ENCODE assay signal across 11 cellular contexts in the genomic region with DNA sequence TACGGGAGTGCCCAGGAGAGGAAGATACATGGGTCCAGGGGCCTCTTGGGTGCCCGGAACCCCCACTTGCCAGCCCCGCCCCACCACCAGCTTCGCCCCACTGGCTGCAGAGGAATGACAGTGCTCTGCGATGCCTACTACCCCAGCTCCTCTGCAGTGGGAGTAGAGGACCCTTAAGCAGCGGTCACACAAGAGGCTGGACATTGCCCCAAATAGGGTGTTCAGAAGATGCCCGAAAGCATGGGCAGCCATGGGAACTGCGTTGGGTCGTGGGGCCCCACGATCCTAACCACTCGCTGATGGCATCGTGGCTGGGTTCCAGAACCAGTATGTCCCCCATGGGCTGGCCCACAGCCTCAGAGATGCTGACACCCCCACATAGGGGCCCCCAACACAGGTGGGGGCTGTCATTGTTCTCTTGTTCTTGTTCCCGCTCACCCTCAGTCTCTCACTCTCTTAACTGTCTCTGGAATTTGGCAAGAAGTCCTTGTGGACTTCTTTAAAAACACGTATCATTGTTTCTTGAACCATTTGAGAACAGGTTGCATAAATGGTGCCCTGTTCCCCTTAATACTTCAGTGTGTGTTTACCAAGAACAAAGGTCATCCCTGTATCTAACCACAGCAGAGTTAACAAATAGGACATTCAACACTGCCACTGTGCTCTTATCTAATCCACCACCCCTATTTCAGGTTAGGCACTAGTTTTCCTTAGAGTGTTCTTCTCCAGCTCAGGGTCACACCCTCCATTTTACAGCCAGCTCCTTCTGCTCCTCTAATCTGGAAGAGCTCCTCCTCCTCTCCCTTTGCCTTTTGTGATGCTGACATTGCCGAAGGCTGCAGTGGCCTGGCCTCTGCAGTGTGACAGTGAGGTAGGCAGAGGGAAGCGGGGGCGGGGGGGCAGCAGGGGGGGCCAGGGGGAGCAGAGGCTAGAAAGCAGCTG.
DNase-seq lines count a peak whose midpoint lies in the region; ATAC-seq and TF ChIP-seq lines count a peak whose summit lies in the region.
"Had no signal": no experiment of that assay in that cellular context is flagged by ENCODE, and none has a peak within 500 bp of the region (broad histone marks: within the 10 kb centered on the region; RNA-seq: fewer than 3 reads in every experiment).

No MANE protein-coding gene starts in this region.

- H2BK120ac ChIP-seq in mesenchymal stem cell (ENCODE audit: low read depth, low read length): peak overlapping the region; percentile 37

- H3K27me3 ChIP-seq in left ventricle myocardium inferior (ENCODE audit: low read depth) (no peaks in the 10 kb centered on the region), mesenchymal stem cell (ENCODE audit: control insufficient read depth in 1 of 2, insufficient read depth in 1 of 2, low read length in 2 of 2) (no peaks in the 10 kb centered on the region), vagina (no peaks in the 10 kb centered on the region)
- H3K27me3 ChIP-seq: cardiac muscle cell had no signal

- H3K36me3 Mint-ChIP-seq in activated T-helper 17 cell treated with anti-CD3 and anti-CD28 coated beads, Interleukin-2, amount 50 U/mL, for 72 hours (ENCODE audit: low read depth): peaks cover 9% of the 10 kb centered on the region

- H3K79me1 ChIP-seq in mesenchymal stem cell (replicated peaks; ENCODE audit: low read length, poor library complexity, severe bottlenecking): no peaks in the 10 kb centered on the region

- peak overlapping the region; percentile 98 for H2AK5ac ChIP-seq in mesenchymal stem cell (ENCODE audit: low read length, severe bottlenecking)

- H4K8ac ChIP-seq in mesenchymal stem cell (ENCODE audit: low read length): no peak overlapping the region

- DNase-seq in left ventricle myocardium inferior (no peak), Right ventricle myocardium superior (no peak), mesenchymal stem cell (no peak), vagina (ENCODE audit: extremely low spot score in 2 of 2) (no peak), SKM-1 treated with dmso at 0.1 percent for 144 hours (lab: John Stamatoyannopoulos, UW; ENCODE audit: unreplicated experiment) (no peak), amniotic stem cell (lab: John Stamatoyannopoulos, UW) (no peak)
- DNase-seq in activated CD4-positive, alpha-beta T cell treated with anti-CD3 and anti-CD28 coated beads for 48 hours: no peak
- DNase-seq: GOT3, psoas muscle had no signal

- H3K36me3 ChIP-seq in left ventricle myocardium inferior (no peaks in the 10 kb centered on the region), mesenchymal stem cell (ENCODE audit: control insufficient read depth in 1 of 2, insufficient read depth in 2 of 2, low read depth in 1 of 2, low read length in 2 of 2) (peaks cover 9 to 22% of the 10 kb centered on the region in 2 experiments), vagina (no peaks in the 10 kb centered on the region)
- H3K36me3 ChIP-seq: cardiac muscle cell had no signal

- H3K9me3 ChIP-seq in left ventricle myocardium inferior (replicated peaks) (no peaks in the 10 kb centered on the region), mesenchymal stem cell (ENCODE audit: control insufficient read depth, low read length) (no peaks in the 10 kb centered on the region), vagina (no peaks in the 10 kb centered on the region)
- H3K9me3 ChIP-seq: psoas muscle had no signal

- H3K4me1 ChIP-seq in left ventricle myocardium inferior (peaks cover 79% of the 10 kb centered on the region), mesenchymal stem cell (ENCODE audit: control insufficient read depth, insufficient read depth, low read depth, low read length) (peaks cover 39% of the 10 kb centered on the region), vagina (peaks cover 51% of the 10 kb centered on the region)

- H3K9me3 Mint-ChIP-seq in activated T-helper 17 cell treated with anti-CD3 and anti-CD28 coated beads, Interleukin-2, amount 50 U/mL, for 72 hours: no peaks in the 10 kb centered on the region

- no peaks in the 10 kb centered on the region for H3K27me3 Mint-ChIP-seq in activated T-helper 17 cell treated with anti-CD3 and anti-CD28 coated beads, Interleukin-2, amount 50 U/mL, for 72 hours

- H2BK12ac ChIP-seq in mesenchymal stem cell (ENCODE audit: low read length in 2 of 2): peak overlapping the region; percentile 14 to 61

- intact Hi-C loops in left ventricle myocardium inferior (cut with micrococcal nuclease): no loop called here
- intact Hi-C loops in Right ventricle myocardium superior (cut with DNase I): no loop called here
- intact Hi-C loops in vagina (cut with DNase I): no loop called here

- H2AFZ ChIP-seq in mesenchymal stem cell (ENCODE audit: low read depth, low read length): no peak overlapping the region

- TF ChIP-seq CTCF in left ventricle myocardium inferior (IDR thresholded peaks at IDR 0.05; ENCODE audit: borderline replicate concordance): no peak
- TF ChIP-seq CTCF in vagina (IDR thresholded peaks at IDR 0.05): no peak

- no peak overlapping the region for H3K23ac ChIP-seq in mesenchymal stem cell (ENCODE audit: low read length in 2 of 2)

- peak overlapping the region; percentile 95 for H2BK15ac ChIP-seq in mesenchymal stem cell (ENCODE audit: low read depth, poor library complexity, severe bottlenecking)

- peak overlapping the region; percentile 85 for H4K91ac ChIP-seq in mesenchymal stem cell (ENCODE audit: low read length)

- peak overlapping the region; percentile 16 to 59 for H3K18ac ChIP-seq in mesenchymal stem cell (ENCODE audit: low read depth in 1 of 2, low read length in 2 of 2)

- H3K9ac ChIP-seq in mesenchymal stem cell (ENCODE audit: low read length): no peak overlapping the region

- no peak for ATAC-seq in Right ventricle myocardium superior (ENCODE audit: poor library complexity)
- no peak for ATAC-seq in activated T-helper 17 cell treated with anti-CD3 and anti-CD28 coated beads, Interleukin-2, amount 50 U/mL, for 72 hours (replicated peaks)

- H3K4ac ChIP-seq in mesenchymal stem cell (ENCODE audit: low read depth in 1 of 2, low read length in 2 of 2): peak overlapping the region; percentile 49 to 60

- peaks cover 5% of the 10 kb centered on the region for H3K4me1 Mint-ChIP-seq in activated T-helper 17 cell treated with anti-CD3 and anti-CD28 coated beads, Interleukin-2, amount 50 U/mL, for 72 hours

- H3K4me3 Mint-ChIP-seq in activated T-helper 17 cell treated with anti-CD3 and anti-CD28 coated beads, Interleukin-2, amount 50 U/mL, for 72 hours: no peak overlapping the region

- no peak overlapping the region for H3K4me2 ChIP-seq in mesenchymal stem cell (ENCODE audit: low read length, poor library complexity, severe bottlenecking)

- no peak overlapping the region for H2BK5ac ChIP-seq in mesenchymal stem cell (ENCODE audit: low read depth, low read length, poor library complexity, severe bottlenecking)

- 94% methylated on average over 17 of the region's 17 CpGs for whole genome bisulfite sequencing in mesenchymal stem cell

- peak overlapping the region; percentile 21 for H3K27ac Mint-ChIP-seq in activated T-helper 17 cell treated with anti-CD3 and anti-CD28 coated beads, Interleukin-2, amount 50 U/mL, for 72 hours

- H3K27ac ChIP-seq in left ventricle myocardium inferior (replicated peaks): peak overlapping the region; percentile 42
- H3K27ac ChIP-seq in mesenchymal stem cell (ENCODE audit: low read length, poor library complexity, severe bottlenecking): no peak overlapping the region
- peak overlapping the region; percentile 69 for H3K27ac ChIP-seq in vagina
- H3K27ac ChIP-seq: cardiac muscle cell, psoas muscle had no signal

- peak overlapping the region in 1 of 2 experiments; percentile 72 for H3K14ac ChIP-seq in mesenchymal stem cell (ENCODE audit: low read length in 2 of 2)

- no peak for TF ChIP-seq POLR2A in vagina (IDR thresholded peaks at IDR 0.05)

- H3K4me3 ChIP-seq in left ventricle myocardium inferior (no peak overlapping the region), mesenchymal stem cell (ENCODE audit: insufficient read depth in 1 of 2, low read depth in 1 of 2, low read length in 2 of 2) (peak overlapping the region in 1 of 2 experiments; percentile 2), vagina (no peak overlapping the region)
- H3K4me3 ChIP-seq: cardiac muscle cell, psoas muscle had no signal
